9 cellular contexts compared by ENCODE assay signal in genomic region chr10:17599089-17599488, GRCh38. TPM values are rescaled to one million over a fixed set of nuclear protein-coding genes. Genes with fewer than 3 reads are reported as not detected.
A peak's percentile ranks its signal among the peaks of the same experiment; 100 is the strongest.
DNase-seq lines count a peak whose midpoint lies in the region; ATAC-seq and TF ChIP-seq lines count a peak whose summit lies in the region.
"Had no signal": no experiment of that assay in that cellular context is flagged by ENCODE, and none has a peak within 500 bp of the region (broad histone marks: within the 10 kb centered on the region; RNA-seq: fewer than 3 reads in every experiment).

No MANE protein-coding gene starts in this region.

- H3K4me3 ChIP-seq in choroid plexus epithelial cell (ENCODE audit: low read depth, low read length) = no peak overlapping the region

- TF ChIP-seq CTCF in choroid plexus epithelial cell (conservative IDR thresholded peaks at IDR 0.05; ENCODE audit: low read depth, low read length) = peak; percentile 77

- DNase-seq in SIG-M5 treated with dmso at 0.1 percent for 504 hours (lab: John Stamatoyannopoulos, UW; ENCODE audit: unreplicated experiment) (peak; percentile 9), SIG-M5 (lab: John Stamatoyannopoulos, UW) (no peak), MV-4-11 (lab: John Stamatoyannopoulos, UW) (peak; percentile 66), choroid plexus epithelial cell (ENCODE audit: low read depth) (peak; percentile 73), renal cortical epithelial cell (ENCODE audit: low read depth) (peak; percentile 44), NCI-H524 treated with DMSO at 0.1 percent for 48 hours (lab: John Stamatoyannopoulos, UW) (no peak), activated T-cell treated with anti-CD3 and anti-CD28 coated beads for 4 hours (no peak)
- DNase-seq: kidney had no signal

- ATAC-seq in HG02885 (IDR thresholded peaks at IDR 0.05; ENCODE audit: poor library complexity, unreplicated experiment) = no peak

RNA-seq across cellular contexts. Expression of gene HACD1, which starts 18.1 kb away (rescaled TPM):
- total RNA-seq in renal cortical epithelial cell = 24.5 and 40.3 TPM in 2 replicates

RNA-seq across cellular contexts. Expression of gene STAM, which starts 44.9 kb away (rescaled TPM):
- total RNA-seq in renal cortical epithelial cell = 15.6 and 37.9 TPM in 2 replicates

Comparison
In these comparisons a context has a peak if more than half of its experiments do, and no peak if none do; other contexts are left out.
1. DNase-seq: peak in SIG-M5 treated with dmso at 0.1 percent for 504 hours (single experiment), MV-4-11 (single experiment), choroid plexus epithelial cell (single experiment) and renal cortical epithelial cell (single experiment); none in SIG-M5 (single experiment), NCI-H524 treated with DMSO at 0.1 percent for 48 hours (single experiment) and activated T-cell treated with anti-CD3 and anti-CD28 coated beads for 4 hours (single experiment).